Comparison of ENCODE assay signal across 17 cellular contexts in the genomic region with DNA sequence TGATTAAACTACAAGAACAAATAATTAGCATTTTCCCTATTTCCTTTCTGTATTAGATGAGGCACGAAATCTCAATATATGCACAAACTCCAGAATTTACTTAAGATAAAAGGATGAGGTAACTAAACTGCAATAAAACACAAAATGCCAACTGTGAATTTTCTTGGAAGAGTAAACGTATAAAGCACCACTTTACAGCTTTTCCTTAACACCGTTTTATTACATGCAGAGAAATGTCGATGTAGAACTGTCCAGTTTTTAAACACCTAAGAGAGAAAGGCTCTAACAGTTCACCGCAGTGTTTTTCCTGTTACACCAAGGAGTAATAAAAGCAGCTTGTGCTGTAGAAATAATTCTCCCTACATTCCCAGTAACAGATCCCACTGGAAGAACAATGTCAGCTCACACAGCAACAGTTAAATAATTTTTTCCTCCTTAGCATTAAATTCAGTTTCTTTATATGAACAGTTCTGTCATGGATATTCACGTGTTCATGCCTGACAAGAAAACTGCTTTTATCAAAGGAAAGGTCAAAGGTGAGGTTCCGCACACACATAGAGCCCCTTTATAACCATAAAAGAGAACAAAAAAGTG. TPM values are rescaled to one million over a fixed set of nuclear protein-coding genes. Genes with fewer than 3 reads are reported as not detected.
A peak's percentile ranks its signal among the peaks of the same experiment; 100 is the strongest.
DNase-seq lines count a peak whose midpoint lies in the region; ATAC-seq, FAIRE-seq and TF ChIP-seq lines count a peak whose summit lies in the region.
"Had no signal": no experiment of that assay in that cellular context is flagged by ENCODE, and none has a peak within 500 bp of the region (broad histone marks: within the 10 kb centered on the region; RNA-seq: fewer than 3 reads in every experiment).

No MANE protein-coding gene starts in this region.

- peak; percentile 9; the same call in 1 of the 3 replicates for ATAC-seq in K562
- ATAC-seq in left colon = peak; percentile 95
- ATAC-seq in HG03432 (IDR thresholded peaks at IDR 0.05; ENCODE audit: unreplicated experiment) = no peak
- ATAC-seq: CD8-positive, alpha-beta T cell had no signal

- intact Hi-C loops in K562 (cut with micrococcal nuclease) = loop anchor here (5.0 kb wide), 1 partner anchor 49 kb away; no protein-coding TSS in a partner anchor
- intact Hi-C loops in left colon (cut with DNase I, micrococcal nuclease) = no loop called here

- H3K4me1 Mint-ChIP-seq in neural progenitor cell = peaks cover 22% of the 10 kb centered on the region
- H3K4me1 Mint-ChIP-seq: CD14-positive monocyte had no signal

- POLR2A ChIA-PET in K562 (lab: Yijun Ruan, JAX) = no interaction called here

- peaks cover 65% of the 10 kb centered on the region for H3K79me2 ChIP-seq in K562 (ENCODE audit: control insufficient read depth, insufficient read depth, low read length)
- H3K79me2 ChIP-seq in neural progenitor cell (ENCODE audit: low read depth) = no peaks in the 10 kb centered on the region

- H3K27me3 ChIP-seq in K562 (ENCODE audit: control insufficient read depth in 2 of 2, insufficient read depth in 2 of 2, low read length in 2 of 2) (no peaks in the 10 kb centered on the region), neural progenitor cell (no peaks in the 10 kb centered on the region)

- H3K4me3 ChIP-seq in K562 (peak overlapping the region; percentile 2), neural progenitor cell (no peak overlapping the region)

- TF ChIP-seq CTCF in K562 (IDR thresholded peaks at IDR 0.05 in 2 of 3, conservative IDR thresholded peaks at IDR 0.05 in 1 of 3; ENCODE audit: insufficient read depth in 2 of 3, low read depth in 1 of 3, low read length in 3 of 3) (no peak), neural progenitor cell (IDR thresholded peaks at IDR 0.05) (no peak)

- H3K27me3 Mint-ChIP-seq in neural progenitor cell (ENCODE audit: insufficient read depth, low read depth) = no peaks in the 10 kb centered on the region

- H4K20me1 ChIP-seq in K562 (replicated peaks; ENCODE audit: control insufficient read depth, insufficient read depth, low read length) (no peaks in the 10 kb centered on the region), neural progenitor cell (ENCODE audit: low read depth) (no peaks in the 10 kb centered on the region)

- CTCF ChIA-PET in K562 (lab: Yijun Ruan, JAX; ENCODE audit: low intra/inter-chr PET ratio) = no interaction called here

- H3K36me3 Mint-ChIP-seq in neural progenitor cell = no peaks in the 10 kb centered on the region

- H3K9me1 ChIP-seq in K562 (ENCODE audit: control insufficient read depth, insufficient read depth, low read length) = no peaks in the 10 kb centered on the region

- no peak for TF ChIP-seq RAD21 in K562 (CRISPR knock-in tag; conservative IDR thresholded peaks at IDR 0.05 in 1 of 2, IDR thresholded peaks at IDR 0.05 in 1 of 2)

- in situ Hi-C loops in K562 (cut with MboI) = no loop called here

- H3K4me2 ChIP-seq in K562 (ENCODE audit: insufficient read depth, low read length) (peak overlapping the region; percentile 43), neural progenitor cell (no peak overlapping the region)

- peak overlapping the region; percentile 53 for H3K27ac ChIP-seq in K562 (ENCODE audit: extremely low read depth, low read depth, low read length)
- H3K27ac ChIP-seq in neural progenitor cell = no peak overlapping the region
- H3K27ac ChIP-seq: 22Rv1 had no signal

- peak overlapping the region; percentile 70 for H3K27ac Mint-ChIP-seq in neural progenitor cell
- H3K27ac Mint-ChIP-seq: CD14-positive monocyte; CD8-positive, alpha-beta T cell; H9; HFFc6 had no signal

- TF ChIP-seq POLR2A in K562 (conservative IDR thresholded peaks at IDR 0.05) = no peak

- FAIRE-seq in K562 (lab: Jason Lieb, UNC) = no peak
- FAIRE-seq: GM19239 had no signal

- no peak for TF ChIP-seq EP300 in K562 (IDR thresholded peaks at IDR 0.05; ENCODE audit: low read length)

- WGBS in K562 (ENCODE audit: insufficient coverage, low coverage, missing lambda C conversion rate) = 49% methylated on average over 7 of the region's 7 CpGs

- H3K9ac ChIP-seq in K562 (ENCODE audit: insufficient read depth in 1 of 2, low read depth in 2 of 2, low read length in 2 of 2) (peak overlapping the region in 1 of 2 experiments; percentile 40; a peak in 2 of 4 replicates), neural progenitor cell (no peak overlapping the region)

- H3K4me1 ChIP-seq in K562 (replicated peaks in 1 of 2; ENCODE audit: control insufficient read depth in 2 of 2, insufficient read depth in 2 of 2, low read length in 2 of 2) (peaks cover 0 to 34% of the 10 kb centered on the region in 2 experiments; a peak in 3 of 5 replicates), neural progenitor cell (peaks cover 3% of the 10 kb centered on the region)

- peaks cover 25% of the 10 kb centered on the region; the same call in 2 of the 3 replicates for H3K36me3 ChIP-seq in K562 (ENCODE audit: control insufficient read depth, insufficient read depth, low read length)
- H3K36me3 ChIP-seq in neural progenitor cell = no peaks in the 10 kb centered on the region

- no peaks in the 10 kb centered on the region for H3F3A ChIP-seq in neural progenitor cell (ENCODE audit: low read depth)

- H3K9me3 Mint-ChIP-seq in neural progenitor cell = no peaks in the 10 kb centered on the region
- H3K9me3 Mint-ChIP-seq: CD14-positive monocyte; CD8-positive, alpha-beta T cell; H9; HFFc6 had no signal

- H2AFZ ChIP-seq in K562 (ENCODE audit: low read depth, low read length) (no peak overlapping the region), neural progenitor cell (replicated peaks) (no peak overlapping the region)

- no TSS peak for BruUV-seq in K562 (replicated peaks; lab: Mats Ljungman, UMichigan)

- DNase-seq in COLO829 (ENCODE audit: low spot score) (peak; percentile 61), K562 (ENCODE audit: extremely low read depth in 1 of 4, low spot score in 3 of 4) (peak in 1 of 4 experiments; percentile 37), left colon (no peak), neural progenitor cell (ENCODE audit: low spot score) (no peak), putamen (ENCODE audit: low spot score) (no peak), OCI-M2 (lab: John Stamatoyannopoulos, UW; ENCODE audit: unreplicated experiment) (no peak)
- DNase-seq: Caco-2; CD8-positive, alpha-beta T cell; DND-41; GDM1; GOT3; H9; HFFc6 had no signal

- no peaks in the 10 kb centered on the region for H3K9me3 ChIP-seq in K562 (replicated peaks; ENCODE audit: control insufficient read depth, insufficient read depth, low read depth, low read length)
- H3K9me3 ChIP-seq in neural progenitor cell (ENCODE audit: low read depth) = no peaks in the 10 kb centered on the region
- H3K9me3 ChIP-seq: Caco-2 had no signal

- H3K4me3 Mint-ChIP-seq in neural progenitor cell = no peak overlapping the region
- H3K4me3 Mint-ChIP-seq: CD14-positive monocyte; CD8-positive, alpha-beta T cell; H9; HFFc6 had no signal

TF ChIP-seq in K562, 482 proteins besides CTCF, POLR2A, EP300 and RAD21 (continues in another document):
- TF ChIP-seq NR2C2 (CRISPR knock-in tag; IDR thresholded peaks at IDR 0.05) (no peak), NR2C2 (tag; IDR thresholded peaks at IDR 0.05) (peak; percentile 71; the same call in 1 of the 2 replicates), MAZ (CRISPR knock-in tag; conservative IDR thresholded peaks at IDR 0.05 in 1 of 2, IDR thresholded peaks at IDR 0.05 in 1 of 2) (peak in 1 of 2 experiments; percentile 19; a peak in 1 of 4 replicates), ZNF431 (CRISPR knock-in tag; IDR thresholded peaks at IDR 0.05) (no peak), NR2C1 (IDR thresholded peaks at IDR 0.05) (peak; percentile 75), NR2C1 (tag; IDR thresholded peaks at IDR 0.05) (peak; percentile 74)

RNA-seq across cellular contexts. Expression of gene MINDY3, which starts 52.0 kb away (rescaled TPM):
- total RNA-seq in K562 (2011; cell fraction: chromatin; rRNA removed; ENCODE audit: low replicate concordance) = 13.0 and 53.9 TPM in 2 replicates
- total RNA-seq in K562 (2011; cell fraction: nucleolus; rRNA removed) = 7.5 and 9.9 TPM in 2 replicates
- 25.6 and 40.0 TPM in 2 replicates for total RNA-seq in K562 (2011; cell fraction: nucleoplasm; rRNA removed)
- 11.7 and 14.0 TPM in 2 replicates for total RNA-seq in K562 (2014; rRNA removed)
- total RNA-seq in K562 (2014; rRNA removed; fragmentation: Illumina TruSeq; extraction: Trizol) = 29.1 and 33.9 TPM in 2 replicates
- 28.8 and 29.5 TPM in 2 replicates for total RNA-seq in K562 (2015; rRNA removed; fragmentation: Illumina TruSeq; extraction: Trizol)
- total RNA-seq in K562 (2021) = 22.0 and 23.0 TPM in 2 replicates
- polyA plus RNA-seq in K562 (2011; rRNA removed) = 17.1 and 18.3 TPM in 2 replicates
- 2.9 and 6.9 TPM in 2 replicates for polyA plus RNA-seq in K562 (2011; cell fraction: cytosol; rRNA removed)
- 17.9 and 29.3 TPM in 2 replicates for polyA plus RNA-seq in K562 (2011; cell fraction: nucleus; rRNA removed)
- polyA plus RNA-seq in K562 (2012) = 16.7 and 29.5 TPM in 2 replicates
- polyA plus RNA-seq in K562 (2014; fragmentation: Illumina TruSeq; extraction: Trizol) = 21.3 and 23.6 TPM in 2 replicates
- 10 to 100 TPM; 34.2 to 35.9 TPM for polyA plus RNA-seq in K562 (2014; fragmentation: Nextera tagmentation; extraction: Ambion mirVana)
- 14.7 and 19.2 TPM in 2 replicates for polyA plus RNA-seq in K562 (2014; rRNA removed)
- 24.1 and 28.4 TPM in 2 replicates for polyA minus RNA-seq in K562 (2011; rRNA and poly(A)+ RNA removed)
- 9.4 and 10.1 TPM in 2 replicates for polyA minus RNA-seq in K562 (2011; cell fraction: cytosol; rRNA and poly(A)+ RNA removed)
- 29.1 and 59.8 TPM in 2 replicates for polyA minus RNA-seq in K562 (2011; cell fraction: nucleus; rRNA and poly(A)+ RNA removed)
- 10 to 100 TPM; 26.4 to 29.7 TPM for total RNA-seq in left colon
- total RNA-seq in neural progenitor cell (ENCODE audit: low replicate concordance) = 18.1 and 28.2 TPM in 2 replicates
